ENCODE assay signal across 8 cellular contexts in genomic region chr1:72281637-72282270, GRCh38. TPM values are rescaled to one million over a fixed set of nuclear protein-coding genes. Genes with fewer than 3 reads are reported as not detected.
DNase-seq lines count a peak whose midpoint lies in the region; ATAC-seq, FAIRE-seq and TF ChIP-seq lines count a peak whose summit lies in the region.

No MANE protein-coding gene starts in this region.

- no peak for FAIRE-seq in frontal cortex (lab: Jason Lieb, UNC)

- ATAC-seq in HG02840 (IDR thresholded peaks at IDR 0.05; ENCODE audit: low FRiP score, unreplicated experiment) = no peak

- H3K27ac ChIP-seq in HEK293 (ENCODE audit: extremely low read depth, low read depth, low read length) = no peak overlapping the region
- H3K27ac ChIP-seq in layer of hippocampus (ENCODE audit: low read depth, low read length) = peak overlapping the region; percentile 72

- CTCF ChIA-PET in HEK293 (lab: Yijun Ruan, JAX) = interaction anchor here (0.6 kb wide), 1 partner anchor 286 kb away, joined by 3 read pairs; no protein-coding TSS in a partner anchor

- H3K4me3 ChIP-seq in AG10803 (ENCODE audit: low read length) (peak overlapping the region; percentile 85), HEK293 (ENCODE audit: low read depth, low read length) (peak overlapping the region; percentile 66), adipocyte (ENCODE audit: low read length) (peak overlapping the region; percentile 95)

- peak overlapping the region; percentile 86 for H3K9ac ChIP-seq in adipocyte (ENCODE audit: low read length)

- no peak for TF ChIP-seq CTCF in AG10803 (conservative IDR thresholded peaks at IDR 0.05; ENCODE audit: low read length)
- no peak for TF ChIP-seq CTCF in HEK293 (tag by site-specific recombination; IDR thresholded peaks at IDR 0.05)
- no peak for TF ChIP-seq CTCF in type B pancreatic cell (conservative IDR thresholded peaks at IDR 0.05)

- H3K36me3 Mint-ChIP-seq in type B pancreatic cell = no peaks in the 10 kb centered on the region

- DNase-seq in AG10803 (ENCODE audit: low read depth) = no peak
- DNase-seq in adipocyte (ENCODE audit: low read depth) = no peak
- DNase-seq in type B pancreatic cell (ENCODE audit: extremely low spot score, unreplicated experiment) = no peak
- no peak for DNase-seq in frontal cortex (ENCODE audit: low spot score in 2 of 2)
- DNase-seq in NCI-H187 treated with DMSO at 0.1 percent for 48 hours (lab: John Stamatoyannopoulos, UW) = no peak

- H3K27me3 ChIP-seq in adipocyte (replicated peaks; ENCODE audit: control insufficient read depth, insufficient read depth, low read length) (no peaks in the 10 kb centered on the region), layer of hippocampus (ENCODE audit: control insufficient read depth, insufficient read depth, low read length) (no peaks in the 10 kb centered on the region)

- H3K9me3 Mint-ChIP-seq in type B pancreatic cell = no peaks in the 10 kb centered on the region

- no peak overlapping the region for H3K4me3 Mint-ChIP-seq in type B pancreatic cell

- peaks cover 39% of the 10 kb centered on the region for H3K27me3 Mint-ChIP-seq in type B pancreatic cell

- H3K27ac Mint-ChIP-seq in type B pancreatic cell = peak overlapping the region; percentile 80

- H3K4me1 Mint-ChIP-seq in type B pancreatic cell (ENCODE audit: unreplicated experiment) = peaks cover 7% of the 10 kb centered on the region

- H3K4me1 ChIP-seq in HEK293 (ENCODE audit: control insufficient read depth, insufficient read depth, low read length) = 0 out of 2 replicates have a peak, but pooled peaks cover 2% of the 10 kb centered on the region
- H3K4me1 ChIP-seq in adipocyte (ENCODE audit: control insufficient read depth, insufficient read depth, low read length) = peaks cover 25% of the 10 kb centered on the region

- H3K9me3 ChIP-seq in HEK293 (ENCODE audit: control insufficient read depth, insufficient read depth, low read depth, low read length) (no peaks in the 10 kb centered on the region), adipocyte (ENCODE audit: control insufficient read depth, low read length) (no peaks in the 10 kb centered on the region)

- POLR2A ChIA-PET in HEK293 (lab: Yijun Ruan, JAX) = interaction anchor here (0.6 kb wide), 1 partner anchor 101 kb away, joined by 3 read pairs; no protein-coding TSS in a partner anchor

- H3K36me3 ChIP-seq in HEK293 (ENCODE audit: control insufficient read depth in 2 of 2, insufficient read depth in 1 of 2, low read length in 2 of 2) (no peaks in the 10 kb centered on the region), adipocyte (ENCODE audit: control insufficient read depth, insufficient read depth, low read length, severe bottlenecking) (no peaks in the 10 kb centered on the region)

TF ChIP-seq in HEK293, 187 proteins besides CTCF, POLR2A, EP300 and RAD21:
- no peak for TF ChIP-seq ZNF549 (tag by site-specific recombination; IDR thresholded peaks at IDR 0.05)
- TF ChIP-seq ZBTB17 (tag by site-specific recombination; IDR thresholded peaks at IDR 0.05) = no peak
- peak; percentile 85 for TF ChIP-seq PRDM1 (tag by site-specific recombination; IDR thresholded peaks at IDR 0.05)
- TF ChIP-seq ZBTB21 (tag by site-specific recombination; IDR thresholded peaks at IDR 0.05) = no peak
- no peak for TF ChIP-seq ZSCAN23 (tag by site-specific recombination; IDR thresholded peaks at IDR 0.05)
- TF ChIP-seq MZF1 (tag by site-specific recombination; IDR thresholded peaks at IDR 0.05; ENCODE audit: borderline replicate concordance) = no peak
- no peak for TF ChIP-seq REST (tag by site-specific recombination; IDR thresholded peaks at IDR 0.05)

RNA-seq across cellular contexts. Expression of gene NEGR1, which starts 0.6 kb away (rescaled TPM):
- 22.4 and 22.5 TPM in 2 replicates for total RNA-seq in type B pancreatic cell (ENCODE audit: low replicate concordance)
- total RNA-seq in frontal cortex = 78.7 TPM
